In the genomic region with DNA sequence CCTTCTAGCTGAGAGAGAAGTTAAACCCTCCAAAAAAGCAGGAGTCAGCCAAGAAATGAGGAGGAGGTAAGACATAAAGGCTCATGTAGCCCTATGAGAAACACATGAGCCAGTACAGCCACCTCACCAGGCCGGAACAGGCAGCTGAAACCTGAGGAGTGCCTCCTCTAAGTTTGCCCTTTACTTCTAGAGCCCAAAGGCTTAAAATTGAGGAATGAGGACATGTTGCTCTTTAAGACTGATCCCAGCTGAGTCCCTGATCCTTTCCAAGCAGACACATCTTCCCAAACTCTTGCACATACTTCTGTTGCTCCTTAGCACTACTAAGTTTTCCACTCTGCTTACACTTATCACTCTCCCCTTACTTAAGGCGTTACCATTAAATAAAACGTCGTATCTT, we compare ENCODE assay signal across 11 cellular contexts.
DNase-seq lines count a peak whose midpoint lies in the region; ATAC-seq, FAIRE-seq and TF ChIP-seq lines count a peak whose summit lies in the region.
"Had no signal": no experiment of that assay in that cellular context is flagged by ENCODE, and none has a peak within 500 bp of the region (broad histone marks: within the 10 kb centered on the region; RNA-seq: fewer than 3 reads in every experiment).

No MANE protein-coding gene starts in this region.

- no peaks in the 10 kb centered on the region for H3K9me2 ChIP-seq in hepatocyte (replicated peaks; ENCODE audit: insufficient read depth)

- H3K79me2 ChIP-seq in hepatocyte: peaks cover 36% of the 10 kb centered on the region

- H3K4me3 ChIP-seq in BLaER1 (no peak overlapping the region), ascending aorta (no peak overlapping the region), hepatocyte (no peak overlapping the region), prostate gland (no peak overlapping the region), small intestine (ENCODE audit: low read depth in 1 of 2, low read length in 2 of 2) (no peak overlapping the region)

- TF ChIP-seq CTCF in ascending aorta (IDR thresholded peaks at IDR 0.05) (no peak), hepatocyte (IDR thresholded peaks at IDR 0.05; ENCODE audit: poor library complexity) (no peak), prostate gland (IDR thresholded peaks at IDR 0.05) (no peak)

- H3K9me3 ChIP-seq in BLaER1 (peaks cover 26% of the 10 kb centered on the region), ascending aorta (no peaks in the 10 kb centered on the region), hepatocyte (ENCODE audit: low read depth) (no peaks in the 10 kb centered on the region), prostate gland (no peaks in the 10 kb centered on the region), small intestine (ENCODE audit: control insufficient read depth, low read depth) (no peaks in the 10 kb centered on the region)

- no peak for TF ChIP-seq POLR2A in prostate gland (IDR thresholded peaks at IDR 0.05)

- intact Hi-C loops in ascending aorta (cut with DNase I) (no loop called here), prostate gland (cut with DNase I) (no loop called here)

- no peaks in the 10 kb centered on the region for H3K36me3 ChIP-seq in BLaER1
- peaks cover 8 to 30% of the 10 kb centered on the region in 2 donors for H3K36me3 ChIP-seq in ascending aorta
- H3K36me3 ChIP-seq in hepatocyte (replicated peaks; ENCODE audit: insufficient read depth, low read depth): no peaks in the 10 kb centered on the region
- no peaks in the 10 kb centered on the region for H3K36me3 ChIP-seq in prostate gland
- H3K36me3 ChIP-seq in small intestine (ENCODE audit: control insufficient read depth in 2 of 2, insufficient read depth in 2 of 2, low read length in 2 of 2): no peaks in the 10 kb centered on the region

- WGBS in hepatocyte (ENCODE audit: low lambda C conversion rate, missing lambda C conversion rate): 60% methylated on average over 4 of the region's 4 CpGs
- 43% methylated on average over 4 of the region's 4 CpGs for WGBS in prostate gland
- WGBS in small intestine, 3 donors: 64 to 86% (median 78%) methylated on average over 4 of the region's 4 CpGs

- no peak for ATAC-seq in HG03108 (IDR thresholded peaks at IDR 0.05; ENCODE audit: unreplicated experiment)

- DNase-seq in ascending aorta (ENCODE audit: low spot score in 2 of 2) (no peak), hepatocyte (ENCODE audit: low spot score) (no peak), prostate gland (ENCODE audit: low spot score) (no peak), NOMO-1 (lab: John Stamatoyannopoulos, UW; ENCODE audit: unreplicated experiment in 2 of 2) (no peak), small intestine (no peak), retina (no peak)
- DNase-seq: activated CD4-positive, alpha-beta T cell treated with anti-CD3 and anti-CD28 coated beads, Interleukin-2, amount 50 U/mL, for 1 hour; activated naive CD4-positive, alpha-beta T cell treated with anti-CD3 and anti-CD28 coated beads for 36 hours; NCI-H1417 treated with DMSO at 0.1 percent for 48 hours had no signal

- H3K27ac ChIP-seq in BLaER1: peak overlapping the region; percentile 3; the same call in 1 of the 2 replicates
- H3K27ac ChIP-seq in ascending aorta: peak overlapping the region; percentile 37 to 42
- H3K27ac ChIP-seq in hepatocyte: peak overlapping the region; percentile 50
- peak overlapping the region; percentile 59 to 61 for H3K27ac ChIP-seq in prostate gland
- peak overlapping the region in 1 of 2 donors; percentile 77 for H3K27ac ChIP-seq in small intestine (ENCODE audit: low read depth in 1 of 2, low read length in 1 of 2)

- H3K9ac ChIP-seq in BLaER1: no peak overlapping the region

- H3K27me3 ChIP-seq in BLaER1 (no peaks in the 10 kb centered on the region), ascending aorta (no peaks in the 10 kb centered on the region), hepatocyte (no peaks in the 10 kb centered on the region), prostate gland (replicated peaks; ENCODE audit: insufficient read depth) (no peaks in the 10 kb centered on the region), small intestine (ENCODE audit: control insufficient read depth in 2 of 2, insufficient read depth in 2 of 2, low read length in 2 of 2) (no peaks in the 10 kb centered on the region)

- no peak overlapping the region for H2AFZ ChIP-seq in hepatocyte

- no peak for FAIRE-seq in small intestine (lab: Jason Lieb, UNC)

- peaks cover 45% of the 10 kb centered on the region for H3K4me1 ChIP-seq in BLaER1
- H3K4me1 ChIP-seq in ascending aorta: peaks cover 0 to 19% of the 10 kb centered on the region in 2 donors
- H3K4me1 ChIP-seq in hepatocyte (ENCODE audit: insufficient read depth): peaks cover 35% of the 10 kb centered on the region
- H3K4me1 ChIP-seq in prostate gland (replicated peaks): no peaks in the 10 kb centered on the region
- peaks cover 0 to 3% of the 10 kb centered on the region in 2 donors for H3K4me1 ChIP-seq in small intestine (ENCODE audit: control insufficient read depth in 2 of 2, insufficient read depth in 1 of 2, low read depth in 1 of 2, low read length in 1 of 2)

- H3K4me2 ChIP-seq in BLaER1: no peak overlapping the region
- H3K4me2 ChIP-seq in hepatocyte: peak overlapping the region; percentile 65

- H4K20me1 ChIP-seq in BLaER1 (no peaks in the 10 kb centered on the region), hepatocyte (ENCODE audit: insufficient read depth, poor library complexity, severe bottlenecking) (no peaks in the 10 kb centered on the region)
